In the genomic region with DNA sequence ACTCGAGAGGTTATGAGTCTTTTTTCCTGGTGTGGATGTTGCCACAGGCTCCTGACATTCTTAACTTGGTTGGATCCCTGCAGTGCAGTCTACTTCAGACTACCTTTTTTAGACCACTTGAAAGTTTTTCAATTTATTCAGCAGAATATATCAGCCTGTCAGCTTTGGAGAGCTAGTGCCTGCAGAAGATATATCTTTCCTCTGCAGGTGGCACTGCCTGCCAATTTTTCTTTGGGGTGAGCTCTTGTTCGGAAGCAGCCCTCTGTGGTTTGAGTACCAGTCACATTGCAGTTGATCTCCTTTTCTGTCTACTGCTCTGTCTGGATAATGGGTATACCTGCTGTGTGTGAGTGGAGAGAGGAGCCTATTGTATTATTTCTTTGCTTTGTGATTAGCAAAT, we compare ENCODE assay signal across 8 cellular contexts.
DNase-seq lines count a peak whose midpoint lies in the region; ATAC-seq and TF ChIP-seq lines count a peak whose summit lies in the region.
"Not testable (repeated sequence)": the region's sequence is repeated elsewhere in the genome, so short reads cannot be mapped to it uniquely, and the experiment has no call there.

No MANE protein-coding gene starts in this region.

- TF ChIP-seq RAD21 in SK-N-SH (IDR thresholded peaks at IDR 0.05; ENCODE audit: low read length): 0 out of 2 replicates have a peak, but pooled peaks have one; percentile 8

- H3K4me3 Mint-ChIP-seq in stimulated activated memory B cell treated with anti-CD40 and anti-IgM and Interleukin-4, amounts not matched to agents 10 μg/mL and 1 μg/mL and 100 μg/mL, for 72 hours: not testable (repeated sequence)

- intact Hi-C loops in dorsolateral prefrontal cortex (cut with DNase I): not testable (repeated sequence)

- not testable (repeated sequence) for H3K27ac ChIP-seq in SK-N-SH (ENCODE audit: low read depth in 2 of 2, low read length in 1 of 2)
- H3K27ac ChIP-seq in dorsolateral prefrontal cortex: peak overlapping the region in 16 of 59 donors; percentile 2 to 78 (median 52)

- H3F3A ChIP-seq in SK-N-SH (replicated peaks; ENCODE audit: insufficient read depth): not testable (repeated sequence)

- not testable (repeated sequence) for H3K9me2 ChIP-seq in SK-N-SH

- not testable (repeated sequence) for H3K9ac ChIP-seq in SK-N-SH

- not testable (repeated sequence) for H3K79me2 ChIP-seq in SK-N-SH (ENCODE audit: insufficient read depth)

- TF ChIP-seq CTCF in SK-N-SH (IDR thresholded peaks at IDR 0.05) (peak; percentile 41), dorsolateral prefrontal cortex (IDR thresholded peaks at IDR 0.05 in 54 of 56, conservative IDR thresholded peaks at IDR 0.05 in 2 of 56; ENCODE audit: low read depth in 1 of 56, partially characterized antibody in 56 of 56) (peak in 51 of 56 donors; percentile 17 to 58 (median 42))

- WGBS in SK-N-SH (ENCODE audit: low lambda C conversion rate): 0% methylated on average over 2 of the region's 2 CpGs

- not testable (repeated sequence) for H3K4me3 ChIP-seq in SK-N-SH (ENCODE audit: low read depth in 2 of 2, low read length in 1 of 2); dorsolateral prefrontal cortex

- peak; percentile 48 for ATAC-seq in stimulated activated memory B cell treated with anti-CD40 and anti-IgM and Interleukin-4, amounts not matched to agents 10 μg/mL and 1 μg/mL and 100 μg/mL, for 72 hours

- not testable (repeated sequence) for TF ChIP-seq EP300 in SK-N-SH (IDR thresholded peaks at IDR 0.05; ENCODE audit: borderline replicate concordance in 1 of 2, low read depth in 1 of 2, low read length in 1 of 2)

- H3K27me3 ChIP-seq in SK-N-SH (ENCODE audit: insufficient read depth); dorsolateral prefrontal cortex: not testable (repeated sequence)

- H3K4me2 ChIP-seq in SK-N-SH: not testable (repeated sequence)

- H3K4me1 Mint-ChIP-seq in stimulated activated memory B cell treated with anti-CD40 and anti-IgM and Interleukin-4, amounts not matched to agents 10 μg/mL and 1 μg/mL and 100 μg/mL, for 72 hours: not testable (repeated sequence)

- H3K27me3 Mint-ChIP-seq in stimulated activated memory B cell treated with anti-CD40 and anti-IgM and Interleukin-4, amounts not matched to agents 10 μg/mL and 1 μg/mL and 100 μg/mL, for 72 hours: not testable (repeated sequence)

- H2AFZ ChIP-seq in SK-N-SH (ENCODE audit: low read depth): not testable (repeated sequence)

- H3K9me3 Mint-ChIP-seq in stimulated activated memory B cell treated with anti-CD40 and anti-IgM and Interleukin-4, amounts not matched to agents 10 μg/mL and 1 μg/mL and 100 μg/mL, for 72 hours: peaks cover 10% of the 10 kb centered on the region

- H3K27ac Mint-ChIP-seq in stimulated activated memory B cell treated with anti-CD40 and anti-IgM and Interleukin-4, amounts not matched to agents 10 μg/mL and 1 μg/mL and 100 μg/mL, for 72 hours: not testable (repeated sequence)

- not testable (repeated sequence) for H4K20me1 ChIP-seq in SK-N-SH (ENCODE audit: insufficient read depth)

- H3K36me3 Mint-ChIP-seq in stimulated activated memory B cell treated with anti-CD40 and anti-IgM and Interleukin-4, amounts not matched to agents 10 μg/mL and 1 μg/mL and 100 μg/mL, for 72 hours: not testable (repeated sequence)

- not testable (repeated sequence) for H3K36me3 ChIP-seq in SK-N-SH (replicated peaks in 1 of 2; ENCODE audit: control insufficient read depth in 1 of 2, insufficient read depth in 2 of 2, low read length in 1 of 2)

- DNase-seq in COLO829 (ENCODE audit: low spot score): peak; percentile 2
- peak; percentile 3 for DNase-seq in HEK293T (ENCODE audit: extremely low spot score)
- DNase-seq in M059J (ENCODE audit: low read depth): peak; percentile 18
- peak; percentile 45 for DNase-seq in NCI-H82 (lab: John Stamatoyannopoulos, UW)
- not testable (repeated sequence) for DNase-seq in SK-N-SH
- peak in 3 of 10 donors; percentile 32 to 42 (median 40) for DNase-seq in dorsolateral prefrontal cortex
- peak; percentile 5 for DNase-seq in midbrain (lab: John Stamatoyannopoulos, UW)

- POLR2A ChIA-PET in HEK293T (lab: Yijun Ruan, JAX); SK-N-SH (lab: Yijun Ruan, JAX): not testable (repeated sequence)

- H3K4me1 ChIP-seq in SK-N-SH (ENCODE audit: control insufficient read depth in 1 of 2, insufficient read depth in 2 of 2, low read depth in 1 of 2, low read length in 1 of 2): not testable (repeated sequence)

- CTCF ChIA-PET in HEK293T (lab: Yijun Ruan, JAX); SK-N-SH (lab: Yijun Ruan, JAX): not testable (repeated sequence)

- H3K9me3 ChIP-seq in SK-N-SH: not testable (repeated sequence)
